Comparison of ENCODE assay signal across 16 cellular contexts in the genomic region with DNA sequence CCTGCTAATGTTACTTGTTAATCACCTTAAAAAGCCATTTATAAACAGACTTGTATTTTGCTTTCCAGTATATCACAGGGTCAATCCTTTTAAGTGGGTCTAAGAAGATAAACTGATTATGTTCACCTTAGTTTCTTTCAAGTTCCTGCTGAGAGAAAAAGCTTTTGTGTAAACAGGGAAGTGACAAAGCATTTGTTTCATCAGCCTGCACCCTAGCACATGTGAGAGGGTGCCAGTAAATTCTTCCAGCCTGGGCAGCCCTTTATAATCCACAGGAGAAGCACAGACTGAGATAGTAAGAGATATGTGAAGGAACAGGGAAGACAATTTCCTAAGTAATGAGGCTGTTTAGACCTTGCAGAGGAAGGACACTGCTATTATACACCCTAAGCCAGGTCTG.
DNase-seq lines count a peak whose midpoint lies in the region; ATAC-seq and TF ChIP-seq lines count a peak whose summit lies in the region.
"Had no signal": no experiment of that assay in that cellular context is flagged by ENCODE, and none has a peak within 500 bp of the region (broad histone marks: within the 10 kb centered on the region; RNA-seq: fewer than 3 reads in every experiment).

No MANE protein-coding gene starts in this region.

- H3K4me3 ChIP-seq in LNCaP clone FGC (ENCODE audit: low read depth, low read length) (no peak overlapping the region), WERI-Rb-1 (ENCODE audit: low read depth, low read length) (no peak overlapping the region), prostate gland (no peak overlapping the region)
- H3K4me3 ChIP-seq: SJCRH30 had no signal

- H3K9me3 ChIP-seq in WERI-Rb-1 (ENCODE audit: severe bottlenecking) (no peaks in the 10 kb centered on the region), prostate gland (no peaks in the 10 kb centered on the region)

- ATAC-seq in GM18858 (IDR thresholded peaks at IDR 0.05; ENCODE audit: unreplicated experiment): no peak
- ATAC-seq: activated T-cell treated with anti-CD3 and anti-CD28 coated beads, Interleukin-2, amount 50 U/mL, for 4 hours; left lobe of liver; Panc1 had no signal

- H3K36me3 ChIP-seq in WERI-Rb-1 (no peaks in the 10 kb centered on the region), prostate gland (no peaks in the 10 kb centered on the region)
- H3K36me3 ChIP-seq: SJCRH30 had no signal

- no peak for TF ChIP-seq POLR2A in prostate gland (IDR thresholded peaks at IDR 0.05)

- intact Hi-C loops in prostate gland (cut with DNase I): loop anchor here (5.0 kb wide), 1 partner anchor 612 kb away; no protein-coding TSS in a partner anchor

- H3K4me1 ChIP-seq in prostate gland (replicated peaks): no peaks in the 10 kb centered on the region
- H3K4me1 ChIP-seq: SJCRH30 had no signal

- H3K27ac ChIP-seq in WERI-Rb-1 (no peak overlapping the region), prostate gland (no peak overlapping the region)
- H3K27ac ChIP-seq: SJCRH30 had no signal

- H3K27me3 ChIP-seq in WERI-Rb-1 (ENCODE audit: insufficient read depth, low read depth, severe bottlenecking) (no peaks in the 10 kb centered on the region), prostate gland (replicated peaks; ENCODE audit: insufficient read depth) (no peaks in the 10 kb centered on the region)
- H3K27me3 ChIP-seq: SJCRH30 had no signal

- TF ChIP-seq CTCF in LNCaP clone FGC (IDR thresholded peaks at IDR 0.05; ENCODE audit: control insufficient read depth, extremely low read depth, insufficient read depth) (no peak), WERI-Rb-1 (IDR thresholded peaks at IDR 0.05; ENCODE audit: low read depth, low read length) (no peak), prostate gland (IDR thresholded peaks at IDR 0.05) (no peak)

- peak; percentile 28 for DNase-seq in NCI-H510A treated with DMSO at 0.1 percent for 48 hours (lab: John Stamatoyannopoulos, UW)
- DNase-seq in NCI-H510A (lab: John Stamatoyannopoulos, UW): no peak
- peak; percentile 51 for DNase-seq in LNCaP clone FGC (ENCODE audit: low read depth)
- DNase-seq in WERI-Rb-1: peak; percentile 80
- peak; percentile 27 for DNase-seq in prostate gland (ENCODE audit: low spot score)
- DNase-seq in amygdala (lab: John Stamatoyannopoulos, UW): no peak
- DNase-seq in SKM-1 treated with dmso at 0.1 percent for 144 hours (lab: John Stamatoyannopoulos, UW; ENCODE audit: unreplicated experiment): no peak
- DNase-seq: activated CD4-positive, CD25-positive, alpha-beta regulatory T cell treated with anti-CD3 and anti-CD28 coated beads, Interleukin-2, amount 50 U/mL, for 72 hours; activated T-cell treated with anti-CD3 and anti-CD28 coated beads, Interleukin-2, amount 50 U/mL, for 4 hours; NCI-H1694; NCI-H526; SJCRH30; stimulated activated CD8-positive, alpha-beta memory T cell treated with anti-CD3 and anti-CD28 coated beads, Interleukin-4, amount 100 ng/mL, for 48 hours had no signal

Comparison
In these comparisons a context has a peak if more than half of its experiments do, and no peak if none do; other contexts are left out.
1. DNase-seq: peak in NCI-H510A treated with DMSO at 0.1 percent for 48 hours (single experiment), LNCaP clone FGC (single experiment), WERI-Rb-1 (single experiment) and prostate gland (single experiment); none in NCI-H510A (single experiment), amygdala (0 of 56) and SKM-1 treated with dmso at 0.1 percent for 144 hours (single experiment).